In the genomic region with DNA sequence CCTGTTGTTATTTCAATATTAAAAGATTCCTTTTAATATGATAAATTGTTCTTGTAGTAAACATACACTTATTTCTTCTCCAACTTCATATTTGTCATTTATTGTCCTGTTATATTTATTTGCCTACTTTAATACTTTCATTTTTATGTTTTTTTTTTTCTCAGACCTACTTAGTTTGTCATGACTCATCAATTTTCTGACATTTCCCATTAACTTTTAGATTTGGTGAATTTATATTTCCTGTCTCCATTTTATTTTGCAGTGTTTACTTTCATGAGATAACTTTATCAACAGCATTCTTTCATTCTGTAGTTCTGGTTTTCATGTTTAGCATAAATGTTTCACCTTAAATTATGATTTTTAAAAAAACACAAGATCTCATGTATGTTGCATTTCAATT, we compare ENCODE assay signal across 2 cellular contexts.
TF ChIP-seq lines count a peak whose summit lies in the region.

No MANE protein-coding gene starts in this region.

TF ChIP-seq in GM23338, 12 proteins besides CTCF, POLR2A, EP300 and RAD21 (continued from another document):
- TF ChIP-seq ZNF462 (CRISPR knock-in tag; IDR thresholded peaks at IDR 0.05) (no peak), JUNB (IDR thresholded peaks at IDR 0.05; ENCODE audit: unreplicated experiment) (no peak), ETS1 (IDR thresholded peaks at IDR 0.05) (no peak), REST (IDR thresholded peaks at IDR 0.05; ENCODE audit: unreplicated experiment) (no peak)
TF ChIP-seq in GM23338: peak in this region for 0.

TF ChIP-seq in WTC11, 78 proteins besides CTCF, POLR2A, EP300 and RAD21 (continued from another document):
- TF ChIP-seq PRDM15 (CRISPR knock-in tag; IDR thresholded peaks at IDR 0.05) (no peak), SOX15 (CRISPR knock-in tag; IDR thresholded peaks at IDR 0.05) (no peak), USF2 (CRISPR knock-in tag; IDR thresholded peaks at IDR 0.05) (no peak), TP53 (CRISPR knock-in tag; IDR thresholded peaks at IDR 0.05) (no peak), GABPB1 (CRISPR knock-in tag; IDR thresholded peaks at IDR 0.05) (no peak), ETV6 (CRISPR knock-in tag; IDR thresholded peaks at IDR 0.05) (no peak), ZNF416 (CRISPR knock-in tag; IDR thresholded peaks at IDR 0.05) (no peak)
- TF ChIP-seq, protein P1, sequence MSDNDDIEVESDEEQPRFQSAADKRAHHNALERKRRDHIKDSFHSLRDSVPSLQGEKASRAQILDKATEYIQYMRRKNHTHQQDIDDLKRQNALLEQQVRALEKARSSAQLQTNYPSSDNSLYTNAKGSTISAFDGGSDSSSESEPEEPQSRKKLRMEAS (CRISPR knock-in tag; IDR thresholded peaks at IDR 0.05): no peak
- TF ChIP-seq, protein P2, sequence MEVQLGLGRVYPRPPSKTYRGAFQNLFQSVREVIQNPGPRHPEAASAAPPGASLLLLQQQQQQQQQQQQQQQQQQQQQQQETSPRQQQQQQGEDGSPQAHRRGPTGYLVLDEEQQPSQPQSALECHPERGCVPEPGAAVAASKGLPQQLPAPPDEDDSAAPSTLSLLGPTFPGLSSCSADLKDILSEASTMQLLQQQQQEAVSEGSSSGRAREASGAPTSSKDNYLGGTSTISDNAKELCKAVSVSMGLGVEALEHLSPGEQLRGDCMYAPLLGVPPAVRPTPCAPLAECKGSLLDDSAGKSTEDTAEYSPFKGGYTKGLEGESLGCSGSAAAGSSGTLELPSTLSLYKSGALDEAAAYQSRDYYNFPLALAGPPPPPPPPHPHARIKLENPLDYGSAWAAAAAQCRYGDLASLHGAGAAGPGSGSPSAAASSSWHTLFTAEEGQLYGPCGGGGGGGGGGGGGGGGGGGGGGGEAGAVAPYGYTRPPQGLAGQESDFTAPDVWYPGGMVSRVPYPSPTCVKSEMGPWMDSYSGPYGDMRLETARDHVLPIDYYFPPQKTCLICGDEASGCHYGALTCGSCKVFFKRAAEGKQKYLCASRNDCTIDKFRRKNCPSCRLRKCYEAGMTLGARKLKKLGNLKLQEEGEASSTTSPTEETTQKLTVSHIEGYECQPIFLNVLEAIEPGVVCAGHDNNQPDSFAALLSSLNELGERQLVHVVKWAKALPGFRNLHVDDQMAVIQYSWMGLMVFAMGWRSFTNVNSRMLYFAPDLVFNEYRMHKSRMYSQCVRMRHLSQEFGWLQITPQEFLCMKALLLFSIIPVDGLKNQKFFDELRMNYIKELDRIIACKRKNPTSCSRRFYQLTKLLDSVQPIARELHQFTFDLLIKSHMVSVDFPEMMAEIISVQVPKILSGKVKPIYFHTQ (CRISPR knock-in tag; IDR thresholded peaks at IDR 0.05): no peak
